In genomic region chr3:32374788-32375595, GRCh38 we compare ENCODE assay signal across 8 cellular contexts. TPM values are rescaled to one million over a fixed set of nuclear protein-coding genes. Genes with fewer than 3 reads are reported as not detected.
DNase-seq lines count a peak whose midpoint lies in the region; ATAC-seq and TF ChIP-seq lines count a peak whose summit lies in the region.

No MANE protein-coding gene starts in this region.

- no peaks in the 10 kb centered on the region for H3K9me2 ChIP-seq in Loucy (replicated peaks; ENCODE audit: low read depth, low read length)

- H3K27ac Mint-ChIP-seq in CD8-positive, alpha-beta T cell: peak overlapping the region; percentile 18

- peak; percentile 32 for ATAC-seq in CD8-positive, alpha-beta T cell
- ATAC-seq in GM19463 (IDR thresholded peaks at IDR 0.05; ENCODE audit: unreplicated experiment): peak; percentile 71
- no peak for ATAC-seq in HG03196 (IDR thresholded peaks at IDR 0.05; ENCODE audit: unreplicated experiment)

- H3K27ac ChIP-seq in CD8-positive, alpha-beta T cell (ENCODE audit: low read depth, low read length): no peak overlapping the region

- no peak overlapping the region for H3K4me3 Mint-ChIP-seq in CD8-positive, alpha-beta T cell

- no peaks in the 10 kb centered on the region for H3K79me2 ChIP-seq in Loucy (ENCODE audit: insufficient read depth, low read length)

- no peaks in the 10 kb centered on the region for H3F3A ChIP-seq in Loucy (ENCODE audit: low read depth)

- in situ Hi-C loops in astrocyte of the spinal cord (cut with HindIII; ENCODE audit: low sequenced_read_pairs): no loop called here

- no peaks in the 10 kb centered on the region for H3K36me3 ChIP-seq in CD8-positive, alpha-beta T cell (ENCODE audit: insufficient read depth, low read length)
- H3K36me3 ChIP-seq in Loucy (ENCODE audit: insufficient read depth, low read length): no peaks in the 10 kb centered on the region

- no peaks in the 10 kb centered on the region for H3K36me3 Mint-ChIP-seq in CD8-positive, alpha-beta T cell

- POLR2A ChIA-PET in CD8-positive, alpha-beta T cell (lab: Charles Lee): interaction anchor here (0.7 to 1.4 kb wide), 6 partner anchors 13 to 93 kb away, joined by 3 to 6 read pairs (median 3); partner anchors contain the start of gene CMTM7

- peaks cover 31% of the 10 kb centered on the region for H3K4me1 ChIP-seq in CD8-positive, alpha-beta T cell (ENCODE audit: insufficient read depth, low read length)
- no peaks in the 10 kb centered on the region for H3K4me1 ChIP-seq in Loucy (ENCODE audit: insufficient read depth, low read length, poor library complexity, severe bottlenecking)

- CTCF ChIA-PET in CD8-positive, alpha-beta T cell (lab: Charles Lee): interaction anchor here (0.8 to 8.1 kb wide), 55 partner anchors 9 to 210 kb away, joined by 3 to 225 read pairs (median 6); partner anchors contain the start of gene CMTM7

- H3K4me3 ChIP-seq in CD8-positive, alpha-beta T cell (ENCODE audit: low read depth, low read length): no peak overlapping the region
- no peak overlapping the region for H3K4me3 ChIP-seq in Loucy (ENCODE audit: low read length, poor library complexity, severe bottlenecking)
- no peak overlapping the region for H3K4me3 ChIP-seq in astrocyte of the spinal cord (ENCODE audit: low read depth, low read length)

- H3K27me3 ChIP-seq in CD8-positive, alpha-beta T cell (ENCODE audit: insufficient read depth, low read length): no peaks in the 10 kb centered on the region
- H3K27me3 ChIP-seq in Loucy (ENCODE audit: insufficient read depth, low read length, poor library complexity, severe bottlenecking): no peaks in the 10 kb centered on the region

- H3K9ac ChIP-seq in Loucy (ENCODE audit: low read depth, low read length, poor library complexity, severe bottlenecking): no peak overlapping the region

- intact Hi-C loops in CD8-positive, alpha-beta T cell (cut with DNase I, micrococcal nuclease): loop anchor here (1.0 to 2.0 kb wide), 7 partner anchors 16 to 93 kb away; partner anchors contain the start of gene CMTM7 (in 1 of the 2)

- H2AFZ ChIP-seq in Loucy (ENCODE audit: low read length): no peak overlapping the region

- H3K4me1 Mint-ChIP-seq in CD8-positive, alpha-beta T cell (ENCODE audit: low read depth): peaks cover 41% of the 10 kb centered on the region

- H3K9me3 Mint-ChIP-seq in CD8-positive, alpha-beta T cell: no peaks in the 10 kb centered on the region

- DNase-seq in CD8-positive, alpha-beta T cell: peak; percentile 40 to 79 (median 61)
- peak; percentile 29 for DNase-seq in T-helper 22 cell (ENCODE audit: low read depth)
- peak; percentile 81 for DNase-seq in astrocyte of the spinal cord (ENCODE audit: low read depth, low spot score)
- peak; percentile 63 for DNase-seq in iPS-NIHi7 (ENCODE audit: extremely low spot score)
- DNase-seq in stimulated activated CD4-positive, alpha-beta T cell treated with anti-CD3 and anti-CD28 coated beads, Interleukin-1b, Interleukin-23, amount 100 ng/mL, for 48 hours: peak; percentile 52

- no peaks in the 10 kb centered on the region for H3K9me3 ChIP-seq in CD8-positive, alpha-beta T cell (ENCODE audit: low read length)
- H3K9me3 ChIP-seq in Loucy (ENCODE audit: insufficient read depth, low read depth, low read length): no peaks in the 10 kb centered on the region

- no peaks in the 10 kb centered on the region for H3K27me3 Mint-ChIP-seq in CD8-positive, alpha-beta T cell (ENCODE audit: low read depth)

- peak; percentile 78 for TF ChIP-seq CTCF in CD8-positive, alpha-beta T cell (IDR thresholded peaks at IDR 0.05)
- TF ChIP-seq CTCF in Loucy (conservative IDR thresholded peaks at IDR 0.05; ENCODE audit: low read length) (peak; percentile 79), astrocyte of the spinal cord (IDR thresholded peaks at IDR 0.05; ENCODE audit: low read depth, low read length) (peak; percentile 60)

- no peak overlapping the region for H3K4me2 ChIP-seq in Loucy (ENCODE audit: low read depth, low read length, poor library complexity, severe bottlenecking)

- no peaks in the 10 kb centered on the region for H4K20me1 ChIP-seq in Loucy (ENCODE audit: insufficient read depth, low read length, poor library complexity, severe bottlenecking)

RNA-seq across cellular contexts. Expression of gene CMTM7, which starts 16.7 kb away (rescaled TPM):
- total RNA-seq in CD8-positive, alpha-beta T cell: 10 to 100 TPM; 18.8 to 19.5 TPM

Comparison
In these comparisons a context has a peak if more than half of its experiments do, and no peak if none do; other contexts are left out.
1. DNase-seq: peak in every context shown above with its lines; median percentile 81 in astrocyte of the spinal cord; 63 in iPS-NIHi7; 61 in CD8-positive, alpha-beta T cell; 52 in stimulated activated CD4-positive, alpha-beta T cell treated with anti-CD3 and anti-CD28 coated beads, Interleukin-1b, Interleukin-23, amount 100 ng/mL, for 48 hours; 29 in T-helper 22 cell.